1 cellular context compared by ENCODE assay signal in genomic region chr3:72572489-72573007, GRCh38.
A peak's percentile ranks its signal among the peaks of the same experiment; 100 is the strongest.
TF ChIP-seq lines count a peak whose summit lies in the region.

No MANE protein-coding gene starts in this region.

TF ChIP-seq in HepG2, 621 proteins besides CTCF, POLR2A, EP300 and RAD21 (continued from another document and continues in another):
- TF ChIP-seq IRF9 (CRISPR knock-in tag; IDR thresholded peaks at IDR 0.05; ENCODE audit: borderline replicate concordance) (no peak), ZFY (CRISPR knock-in tag; IDR thresholded peaks at IDR 0.05) (no peak), MIER2 (CRISPR knock-in tag; IDR thresholded peaks at IDR 0.05) (no peak), GZF1 (CRISPR knock-in tag; IDR thresholded peaks at IDR 0.05) (no peak), ZNF574 (CRISPR knock-in tag; IDR thresholded peaks at IDR 0.05) (no peak), ZNF687 (CRISPR knock-in tag; IDR thresholded peaks at IDR 0.05) (peak; percentile 68), ZNF510 (CRISPR knock-in tag; IDR thresholded peaks at IDR 0.05; ENCODE audit: low read depth) (no peak), HNF1A (IDR thresholded peaks at IDR 0.05; ENCODE audit: low read depth) (no peak), HNF1A (CRISPR knock-in tag; IDR thresholded peaks at IDR 0.05; ENCODE audit: borderline replicate concordance) (no peak), SETDB1 (CRISPR knock-in tag; IDR thresholded peaks at IDR 0.05; ENCODE audit: borderline replicate concordance) (no peak), ZNF180 (CRISPR knock-in tag; IDR thresholded peaks at IDR 0.05; ENCODE audit: borderline replicate concordance, low read depth) (no peak), ZNF383 (CRISPR knock-in tag; IDR thresholded peaks at IDR 0.05; ENCODE audit: borderline replicate concordance) (no peak), IKZF4 (CRISPR knock-in tag; IDR thresholded peaks at IDR 0.05; ENCODE audit: borderline replicate concordance, low read depth, not compliant biosample characterization) (no peak), ZNF850 (CRISPR knock-in tag; conservative IDR thresholded peaks at IDR 0.05) (no peak), STAG1 (CRISPR knock-in tag; IDR thresholded peaks at IDR 0.05) (0 out of 2 replicates have a peak, but pooled peaks have one; percentile 16), THAP7 (CRISPR knock-in tag; IDR thresholded peaks at IDR 0.05) (no peak), PITX1 (CRISPR knock-in tag; IDR thresholded peaks at IDR 0.05) (no peak), TFE3 (CRISPR knock-in tag; IDR thresholded peaks at IDR 0.05) (no peak), YY1 (IDR thresholded peaks at IDR 0.05; ENCODE audit: insufficient read depth, insufficient replicate concordance, low read depth, low read length) (no peak), NCOA5 (CRISPR knock-in tag; IDR thresholded peaks at IDR 0.05) (no peak), ZNF10 (CRISPR knock-in tag; IDR thresholded peaks at IDR 0.05; ENCODE audit: borderline replicate concordance, low read depth) (no peak), ZNF710 (CRISPR knock-in tag; IDR thresholded peaks at IDR 0.05; ENCODE audit: borderline replicate concordance) (no peak), NFAT5 (CRISPR knock-in tag; IDR thresholded peaks at IDR 0.05) (no peak), ZNF569 (CRISPR knock-in tag; IDR thresholded peaks at IDR 0.05; ENCODE audit: borderline replicate concordance) (no peak), XBP1 (CRISPR knock-in tag; IDR thresholded peaks at IDR 0.05) (no peak), ZSCAN22 (CRISPR knock-in tag; IDR thresholded peaks at IDR 0.05) (no peak), BRD4 (CRISPR knock-in tag; IDR thresholded peaks at IDR 0.05) (no peak), ZEB1 (IDR thresholded peaks at IDR 0.05; ENCODE audit: insufficient replicate concordance, low read depth) (no peak)
